In the genomic region with DNA sequence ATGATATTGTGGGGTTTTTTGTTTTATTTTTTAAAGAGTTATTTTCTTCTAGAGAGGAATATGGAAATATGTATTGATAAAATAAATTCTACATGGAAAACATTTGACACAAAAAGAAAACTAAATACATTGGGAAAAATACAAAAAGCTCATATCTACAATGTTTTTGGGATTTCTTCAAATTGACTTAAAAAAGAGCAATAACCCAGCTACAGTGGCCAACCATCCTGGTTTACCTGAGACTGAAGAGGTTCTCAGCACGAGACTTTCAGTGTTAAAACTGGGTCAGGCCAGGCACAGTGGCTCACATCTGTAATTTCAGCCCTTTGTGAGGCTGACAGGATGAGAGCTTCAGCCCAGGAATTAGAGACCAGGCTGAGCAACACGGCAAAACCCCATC, we compare ENCODE assay signal across 4 cellular contexts. TPM values are rescaled to one million over a fixed set of nuclear protein-coding genes. Genes with fewer than 3 reads are reported as not detected.
"Had no signal": no experiment of that assay in that cellular context is flagged by ENCODE, and none has a peak within 500 bp of the region (broad histone marks: within the 10 kb centered on the region; RNA-seq: fewer than 3 reads in every experiment).

No MANE protein-coding gene starts in this region.

- ATAC-seq: GM12878 had no signal

- H3K4me3 ChIP-seq: GM12878 had no signal

- DNase-seq: GDM1, GF-D8 had no signal

RNA-seq across cellular contexts. Expression of a gene that starts 56.7 kb away (rescaled TPM):
- total RNA-seq: G401, GM12878 had no signal
- polyA plus RNA-seq: GM12878 had no signal
